ENCODE assay signal across 21 cellular contexts in genomic region chr4:146957252-146957651, GRCh38. TPM values are rescaled to one million over a fixed set of nuclear protein-coding genes. Genes with fewer than 3 reads are reported as not detected.
DNase-seq lines count a peak whose midpoint lies in the region; ATAC-seq and TF ChIP-seq lines count a peak whose summit lies in the region.
"Had no signal": no experiment of that assay in that cellular context is flagged by ENCODE, and none has a peak within 500 bp of the region (broad histone marks: within the 10 kb centered on the region; RNA-seq: fewer than 3 reads in every experiment).

No MANE protein-coding gene starts in this region.

- H3K36me3 Mint-ChIP-seq in HFFc6 (ENCODE audit: low read depth) = peaks cover 5% of the 10 kb centered on the region; the same call in 1 of the 2 replicates
- no peaks in the 10 kb centered on the region for H3K36me3 Mint-ChIP-seq in T-helper 2 cell treated with Interferon-gamma antibody and Interleukin-4, amounts not matched to agents 5 μg/mL and 100 μg/mL, for 36 hours (ENCODE audit: low read depth)
- H3K36me3 Mint-ChIP-seq: type B pancreatic cell had no signal

- peaks cover 4% of the 10 kb centered on the region for H3K27me3 Mint-ChIP-seq in HFFc6 (ENCODE audit: insufficient read depth)
- H3K27me3 Mint-ChIP-seq in T-helper 2 cell treated with Interferon-gamma antibody and Interleukin-4, amounts not matched to agents 5 μg/mL and 100 μg/mL, for 36 hours (ENCODE audit: low read depth) = peaks cover 10% of the 10 kb centered on the region

- no peak overlapping the region for H3K9ac ChIP-seq in adipocyte (ENCODE audit: low read length)
- H3K9ac ChIP-seq: BLaER1 treated with 17β-estradiol and CSF1 and Interleukin-3, amounts not matched to agents 10 nM and 100 nM had no signal

- peak overlapping the region; percentile 82 for H3K27ac Mint-ChIP-seq in HFFc6
- no peak overlapping the region for H3K27ac Mint-ChIP-seq in T-helper 2 cell treated with Interferon-gamma antibody and Interleukin-4, amounts not matched to agents 5 μg/mL and 100 μg/mL, for 36 hours
- H3K27ac Mint-ChIP-seq: type B pancreatic cell had no signal

- peak overlapping the region; percentile 35 for H3K4me3 Mint-ChIP-seq in HFFc6
- no peak overlapping the region for H3K4me3 Mint-ChIP-seq in T-helper 2 cell treated with Interferon-gamma antibody and Interleukin-4, amounts not matched to agents 5 μg/mL and 100 μg/mL, for 36 hours
- H3K4me3 Mint-ChIP-seq: activated T-cell treated with anti-CD3 and anti-CD28 coated beads, Interleukin-2, amount 50 U/mL, for 4 hours; neural crest cell; type B pancreatic cell had no signal

- peaks cover 62% of the 10 kb centered on the region for H3K4me1 Mint-ChIP-seq in HFFc6 (ENCODE audit: low read depth)
- no peaks in the 10 kb centered on the region for H3K4me1 Mint-ChIP-seq in T-helper 2 cell treated with Interferon-gamma antibody and Interleukin-4, amounts not matched to agents 5 μg/mL and 100 μg/mL, for 36 hours (ENCODE audit: low read depth)
- H3K4me1 Mint-ChIP-seq: neural crest cell had no signal

- no peaks in the 10 kb centered on the region for H3K27me3 ChIP-seq in adipocyte (replicated peaks; ENCODE audit: control insufficient read depth, insufficient read depth, low read length)
- H3K27me3 ChIP-seq: BLaER1 treated with 17β-estradiol and CSF1 and Interleukin-3, amounts not matched to agents 10 nM and 100 nM had no signal

- H3K4me3 ChIP-seq in adipocyte (ENCODE audit: low read length) = no peak overlapping the region
- H3K4me3 ChIP-seq: BLaER1 treated with 17β-estradiol and CSF1 and Interleukin-3, amounts not matched to agents 10 nM and 100 nM; spleen had no signal

- H3K9me3 ChIP-seq in adipocyte (ENCODE audit: control insufficient read depth, low read length) = no peaks in the 10 kb centered on the region
- H3K9me3 ChIP-seq: BLaER1 treated with 17β-estradiol and CSF1 and Interleukin-3, amounts not matched to agents 10 nM and 100 nM; spleen had no signal

- DNase-seq in AG08395 (ENCODE audit: low spot score) (peak; percentile 58), HFFc6 (peak; percentile 97), adipocyte (ENCODE audit: low read depth) (peak; percentile 57), foreskin melanocyte (peak; percentile 1)
- no peak for DNase-seq in T-helper 2 cell treated with Interferon-gamma antibody and Interleukin-4, amounts not matched to agents 5 μg/mL and 100 μg/mL, for 36 hours (ENCODE audit: low spot score)
- DNase-seq: activated CD4-positive, CD25-positive, alpha-beta regulatory T cell; activated T-cell treated with anti-CD3 and anti-CD28 coated beads, Interleukin-2, amount 50 U/mL, for 4 hours; caudate nucleus; GDM1; NCI-H1417; NCI-H526; spleen had no signal

- no peaks in the 10 kb centered on the region for H3K9me3 Mint-ChIP-seq in HFFc6
- H3K9me3 Mint-ChIP-seq in T-helper 2 cell treated with Interferon-gamma antibody and Interleukin-4, amounts not matched to agents 5 μg/mL and 100 μg/mL, for 36 hours = no peaks in the 10 kb centered on the region
- H3K9me3 Mint-ChIP-seq: activated T-cell treated with anti-CD3 and anti-CD28 coated beads, Interleukin-2, amount 50 U/mL, for 4 hours; neural crest cell; type B pancreatic cell had no signal

- no peaks in the 10 kb centered on the region for H3K4me1 ChIP-seq in adipocyte (ENCODE audit: control insufficient read depth, insufficient read depth, low read length)
- H3K4me1 ChIP-seq: spleen had no signal

- TF ChIP-seq CTCF in HFFc6 (IDR thresholded peaks at IDR 0.05) = no peak

- H3K36me3 ChIP-seq in adipocyte (ENCODE audit: control insufficient read depth, insufficient read depth, low read length, severe bottlenecking) = no peaks in the 10 kb centered on the region
- H3K36me3 ChIP-seq: BLaER1 treated with 17β-estradiol and CSF1 and Interleukin-3, amounts not matched to agents 10 nM and 100 nM; spleen had no signal

- no peak for ATAC-seq in HG02970 (IDR thresholded peaks at IDR 0.05; ENCODE audit: low FRiP score, unreplicated experiment)
- ATAC-seq in HG03097 (IDR thresholded peaks at IDR 0.05; ENCODE audit: low FRiP score, unreplicated experiment) = no peak
- no peak for ATAC-seq in activated CD4-positive, CD25-positive, alpha-beta regulatory T cell treated with anti-CD3 and anti-CD28 coated beads, Interleukin-2, amount 50 U/mL, for 24 hours
- ATAC-seq: activated T-cell treated with anti-CD3 and anti-CD28 coated beads, Interleukin-2, amount 50 U/mL, for 4 hours had no signal

RNA-seq across cellular contexts. Expression of gene TTC29, which starts 11.6 kb away (rescaled TPM):
- under 1 TPM in 1 of 6 experiments, not detected in 5; 0.12 TPM for total RNA-seq in HFFc6 (2021; fragmentation: NEBNext Ultra II Directional; extraction: Animal tissue kit (Norgen Biotek cat#: 25700))
- total RNA-seq: activated T-cell treated with anti-CD3 and anti-CD28 coated beads, Interleukin-2, amount 50 U/mL, for 4 hours; fibroblast of lung; HT-29; neural crest cell; SK-MEL-5; spleen had no signal
